ENCODE assay signal across 18 cellular contexts in the genomic region with DNA sequence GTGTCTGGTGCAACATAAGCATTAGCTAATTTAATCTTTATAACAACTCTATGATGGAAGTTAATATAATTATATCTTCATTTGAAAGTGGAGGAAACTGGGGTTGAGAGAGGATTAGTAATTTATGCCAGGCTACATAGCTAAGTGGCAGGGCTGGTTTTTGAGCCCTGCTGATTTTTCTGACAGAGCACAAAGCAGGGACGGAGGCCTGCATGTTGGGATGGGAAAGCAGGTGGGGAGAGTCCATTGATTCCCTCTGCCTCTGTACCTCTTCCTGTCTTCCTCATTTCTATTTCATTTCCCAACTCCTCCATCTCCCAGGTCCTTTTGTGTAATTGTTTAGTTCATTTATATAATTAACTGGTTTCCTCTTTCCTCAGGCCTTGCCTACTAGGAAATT.
DNase-seq lines count a peak whose midpoint lies in the region; ATAC-seq, FAIRE-seq and TF ChIP-seq lines count a peak whose summit lies in the region.
"Had no signal": no experiment of that assay in that cellular context is flagged by ENCODE, and none has a peak within 500 bp of the region (broad histone marks: within the 10 kb centered on the region; RNA-seq: fewer than 3 reads in every experiment).

No MANE protein-coding gene starts in this region.

- no peak for FAIRE-seq in A549 (lab: Jason Lieb, UNC)
- no peak for FAIRE-seq in pancreas (lab: Jason Lieb, UNC)
- FAIRE-seq: HepG2 had no signal

- H3K27me3 ChIP-seq in Loucy (ENCODE audit: insufficient read depth, low read length, poor library complexity, severe bottlenecking) (no peaks in the 10 kb centered on the region), hepatocyte (no peaks in the 10 kb centered on the region), pancreas (no peaks in the 10 kb centered on the region)
- H3K27me3 ChIP-seq: MG63, Peyer's patch had no signal

- no peak for DNase-seq in A549 (ENCODE audit: low read depth in 1 of 2, low spot score in 1 of 2)
- no peak for DNase-seq in hepatocyte (ENCODE audit: low spot score)
- no peak for DNase-seq in pancreas
- DNase-seq in kidney tubule cell (ENCODE audit: low spot score), result no peak
- DNase-seq: DMS153, MG63, NCI-H1092 treated with DMSO at 0.1 percent for 48 hours, NCI-H2081 treated with DMSO at 0.1 percent for 48 hours, NCI-H226, NCI-H524 treated with DMSO at 0.1 percent for 48 hours, Peyer's patch, Right ventricle myocardium superior had no signal

- POLR2A ChIA-PET in A549 (lab: Yijun Ruan, JAX), result interaction anchor here (4.6 kb wide), 1 partner anchor 334 kb away, joined by 27 read pairs; a partner anchor contains a TSS

- no peaks in the 10 kb centered on the region for H3K79me2 ChIP-seq in Loucy (ENCODE audit: insufficient read depth, low read length)
- H3K79me2 ChIP-seq in hepatocyte, result no peaks in the 10 kb centered on the region

- H4K20me1 ChIP-seq in Loucy (ENCODE audit: insufficient read depth, low read length, poor library complexity, severe bottlenecking) (no peaks in the 10 kb centered on the region), hepatocyte (ENCODE audit: insufficient read depth, poor library complexity, severe bottlenecking) (no peaks in the 10 kb centered on the region)

- H2AFZ ChIP-seq in Loucy (ENCODE audit: low read length) (peak overlapping the region; percentile 75), hepatocyte (no peak overlapping the region)

- H3K4me1 ChIP-seq in A549 (peaks cover 55% of the 10 kb centered on the region), Loucy (ENCODE audit: insufficient read depth, low read length, poor library complexity, severe bottlenecking) (peaks cover 53% of the 10 kb centered on the region), hepatocyte (ENCODE audit: insufficient read depth) (peaks cover 49% of the 10 kb centered on the region), pancreas (peaks cover 28 to 54% (median 50%) of the 10 kb centered on the region in 3 donors)

- WGBS in A549 (ENCODE audit: missing lambda C conversion rate), result 100% methylated on average over 1 of the region's 1 CpG
- WGBS in hepatocyte (ENCODE audit: low lambda C conversion rate, missing lambda C conversion rate), result 75% methylated on average over 1 of the region's 1 CpG
- 47 to 76% methylated on average over 1 of the region's 1 CpG for WGBS in pancreas, 2 donors

- no peak for TF ChIP-seq RAD21 in A549 (conservative IDR thresholded peaks at IDR 0.05 in 1 of 2, IDR thresholded peaks at IDR 0.05 in 1 of 2)

- H3K4me2 ChIP-seq in A549, result no peak overlapping the region; the same call in 2 of the 3 replicates
- H3K4me2 ChIP-seq in Loucy (ENCODE audit: low read depth, low read length, poor library complexity, severe bottlenecking), result no peak overlapping the region
- no peak overlapping the region for H3K4me2 ChIP-seq in hepatocyte
- H3K4me2 ChIP-seq: KMS-11 had no signal

- no peak overlapping the region for H3K9ac ChIP-seq in Loucy (ENCODE audit: low read depth, low read length, poor library complexity, severe bottlenecking)
- H3K9ac ChIP-seq: KMS-11 had no signal

- no peak for TF ChIP-seq EP300 in A549 (IDR thresholded peaks at IDR 0.05)

- intact Hi-C loops in pancreas (cut with DNase I), result loop anchor here in 1 of 3 donors (10.0 kb wide), 1 partner anchor 328 kb away; no protein-coding TSS in a partner anchor

- H3K4me3 ChIP-seq in A549 (no peak overlapping the region), Loucy (ENCODE audit: low read length, poor library complexity, severe bottlenecking) (no peak overlapping the region), hepatocyte (no peak overlapping the region), pancreas (no peak overlapping the region)
- H3K4me3 ChIP-seq: MG63, Peyer's patch had no signal

- H3K27ac ChIP-seq in A549 (peak overlapping the region; percentile 77 to 85), hepatocyte (peak overlapping the region; percentile 91), pancreas (peak overlapping the region in 3 of 4 donors; percentile 53 to 80 (median 80))
- H3K27ac ChIP-seq: KMS-11 had no signal

- H3K9me2 ChIP-seq in Loucy (replicated peaks; ENCODE audit: low read depth, low read length) (no peaks in the 10 kb centered on the region), hepatocyte (replicated peaks; ENCODE audit: insufficient read depth) (no peaks in the 10 kb centered on the region)

- TF ChIP-seq POLR2A in A549 (IDR thresholded peaks at IDR 0.05; ENCODE audit: low read length), result no peak

- TF ChIP-seq CTCF in A549 (IDR thresholded peaks at IDR 0.05) (no peak), Loucy (conservative IDR thresholded peaks at IDR 0.05; ENCODE audit: low read length) (no peak), hepatocyte (IDR thresholded peaks at IDR 0.05; ENCODE audit: poor library complexity) (no peak), pancreas (IDR thresholded peaks at IDR 0.05) (no peak)

- H3F3A ChIP-seq in Loucy (ENCODE audit: low read depth), result peaks cover 21% of the 10 kb centered on the region

- CTCF ChIA-PET in A549 (lab: Yijun Ruan, JAX), result interaction anchor here (5.0 kb wide), 1 partner anchor 42 kb away, joined by 21 read pairs; no protein-coding TSS in a partner anchor

- 0 out of 3 replicates have a peak, but pooled peaks cover 7% of the 10 kb centered on the region for H3K9me3 ChIP-seq in A549
- H3K9me3 ChIP-seq in Loucy (ENCODE audit: insufficient read depth, low read depth, low read length), result no peaks in the 10 kb centered on the region
- H3K9me3 ChIP-seq in hepatocyte (ENCODE audit: low read depth), result no peaks in the 10 kb centered on the region
- H3K9me3 ChIP-seq in pancreas, result no peaks in the 10 kb centered on the region
- H3K9me3 ChIP-seq: MG63, Peyer's patch had no signal

- no peaks in the 10 kb centered on the region for H3K36me3 ChIP-seq in Loucy (ENCODE audit: insufficient read depth, low read length)
- H3K36me3 ChIP-seq in hepatocyte (replicated peaks; ENCODE audit: insufficient read depth, low read depth), result no peaks in the 10 kb centered on the region
- H3K36me3 ChIP-seq in pancreas, result no peaks in the 10 kb centered on the region
- H3K36me3 ChIP-seq: MG63, Peyer's patch had no signal

- ATAC-seq in A549, result no peak
- ATAC-seq in pancreas, result no peak
- ATAC-seq in GM18858 (IDR thresholded peaks at IDR 0.05; ENCODE audit: unreplicated experiment), result no peak
- no peak for ATAC-seq in HG03095 (IDR thresholded peaks at IDR 0.05; ENCODE audit: unreplicated experiment)
- ATAC-seq: HCT116, HepG2 had no signal

TF ChIP-seq in A549, 52 proteins besides CTCF, POLR2A, EP300 and RAD21:
- TF ChIP-seq NFE2L2 (conservative IDR thresholded peaks at IDR 0.05; ENCODE audit: low read length), result no peak
- no peak for TF ChIP-seq ZFP36 (IDR thresholded peaks at IDR 0.05; ENCODE audit: borderline replicate concordance, partially characterized antibody)
- no peak for TF ChIP-seq MAZ (IDR thresholded peaks at IDR 0.05; ENCODE audit: borderline replicate concordance, low read depth, low read length)
- TF ChIP-seq BHLHE40 (IDR thresholded peaks at IDR 0.05; ENCODE audit: low read depth, low read length), result no peak
- no peak for TF ChIP-seq CBX8 (IDR thresholded peaks at IDR 0.05)
- no peak for TF ChIP-seq TP53 (CRISPR knock-in tag; IDR thresholded peaks at IDR 0.05)
- TF ChIP-seq RFX5 (IDR thresholded peaks at IDR 0.05), result no peak
- TF ChIP-seq JUNB (IDR thresholded peaks at IDR 0.05), result no peak
- TF ChIP-seq, protein P1, sequence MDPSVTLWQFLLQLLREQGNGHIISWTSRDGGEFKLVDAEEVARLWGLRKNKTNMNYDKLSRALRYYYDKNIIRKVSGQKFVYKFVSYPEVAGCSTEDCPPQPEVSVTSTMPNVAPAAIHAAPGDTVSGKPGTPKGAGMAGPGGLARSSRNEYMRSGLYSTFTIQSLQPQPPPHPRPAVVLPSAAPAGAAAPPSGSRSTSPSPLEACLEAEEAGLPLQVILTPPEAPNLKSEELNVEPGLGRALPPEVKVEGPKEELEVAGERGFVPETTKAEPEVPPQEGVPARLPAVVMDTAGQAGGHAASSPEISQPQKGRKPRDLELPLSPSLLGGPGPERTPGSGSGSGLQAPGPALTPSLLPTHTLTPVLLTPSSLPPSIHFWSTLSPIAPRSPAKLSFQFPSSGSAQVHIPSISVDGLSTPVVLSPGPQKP (IDR thresholded peaks at IDR 0.05; ENCODE audit: low read depth, low read length), result no peak
- TF ChIP-seq, protein P2, sequence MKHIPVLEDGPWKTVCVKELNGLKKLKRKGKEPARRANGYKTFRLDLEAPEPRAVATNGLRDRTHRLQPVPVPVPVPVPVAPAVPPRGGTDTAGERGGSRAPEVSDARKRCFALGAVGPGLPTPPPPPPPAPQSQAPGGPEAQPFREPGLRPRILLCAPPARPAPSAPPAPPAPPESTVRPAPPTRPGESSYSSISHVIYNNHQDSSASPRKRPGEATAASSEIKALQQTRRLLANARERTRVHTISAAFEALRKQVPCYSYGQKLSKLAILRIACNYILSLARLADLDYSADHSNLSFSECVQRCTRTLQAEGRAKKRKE (CRISPR knock-in tag; IDR thresholded peaks at IDR 0.05; ENCODE audit: low read depth), result no peak
- no peak for TF ChIP-seq EHMT2 (IDR thresholded peaks at IDR 0.05; ENCODE audit: low read depth)
- TF ChIP-seq FOXS1 (CRISPR knock-in tag; IDR thresholded peaks at IDR 0.05), result no peak
TF ChIP-seq in A549: peak in this region for 0.
